In the genomic region with DNA sequence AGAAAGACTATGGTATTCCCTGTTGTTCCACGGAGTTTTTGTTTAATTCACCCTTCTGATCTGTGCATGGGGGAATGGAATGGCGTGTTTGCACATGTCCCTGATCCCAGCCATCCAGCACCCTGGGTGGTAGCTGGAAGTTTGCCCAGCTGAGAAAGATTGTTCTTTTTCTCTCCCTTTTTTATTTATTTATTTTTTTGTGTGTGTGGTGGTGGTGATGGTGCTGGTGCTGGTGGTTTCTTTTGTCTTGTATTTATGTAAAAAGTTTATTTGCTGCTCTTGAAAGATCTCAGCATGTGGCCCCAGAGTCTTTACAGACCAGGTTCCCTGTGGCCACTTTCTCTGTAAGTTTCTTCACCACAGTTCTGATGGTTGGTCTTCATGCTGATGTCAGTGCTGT, we compare ENCODE assay signal across 14 cellular contexts.
A peak's percentile ranks its signal among the peaks of the same experiment; 100 is the strongest.
DNase-seq lines count a peak whose midpoint lies in the region; ATAC-seq and TF ChIP-seq lines count a peak whose summit lies in the region.
"Had no signal": no experiment of that assay in that cellular context is flagged by ENCODE, and none has a peak within 500 bp of the region (broad histone marks: within the 10 kb centered on the region; RNA-seq: fewer than 3 reads in every experiment).

No MANE protein-coding gene starts in this region.

- no peaks in the 10 kb centered on the region for H3K9me3 Mint-ChIP-seq in activated T-helper 17 cell treated with anti-CD3 and anti-CD28 coated beads, Interleukin-2, amount 50 U/mL, for 72 hours
- H3K9me3 Mint-ChIP-seq in naive B cell = no peaks in the 10 kb centered on the region
- H3K9me3 Mint-ChIP-seq: activated naive CD8-positive, alpha-beta T cell treated with anti-CD3 and anti-CD28 coated beads, Interleukin-2, amount 10 ng/mL, durations not matched to agents 7 days and 5 days had no signal

- no peaks in the 10 kb centered on the region for H3K27me3 ChIP-seq in prostate gland (replicated peaks; ENCODE audit: insufficient read depth)

- H3K27ac ChIP-seq in prostate gland = no peak overlapping the region
- H3K27ac ChIP-seq: 22Rv1, lower lobe of right lung had no signal

- H3K4me1 Mint-ChIP-seq in activated T-helper 17 cell treated with anti-CD3 and anti-CD28 coated beads, Interleukin-2, amount 50 U/mL, for 72 hours = peaks cover 39% of the 10 kb centered on the region
- H3K4me1 Mint-ChIP-seq in naive B cell = peaks cover 63 to 86% (median 66%) of the 10 kb centered on the region in 3 donors

- 45% methylated on average over 2 of the region's 2 CpGs for WGBS in prostate gland

- peak overlapping the region; percentile 72 for H3K27ac Mint-ChIP-seq in activated T-helper 17 cell treated with anti-CD3 and anti-CD28 coated beads, Interleukin-2, amount 50 U/mL, for 72 hours
- peak overlapping the region; percentile 46 to 91 (median 74) for H3K27ac Mint-ChIP-seq in naive B cell
- H3K27ac Mint-ChIP-seq: activated naive CD8-positive, alpha-beta T cell treated with anti-CD3 and anti-CD28 coated beads, Interleukin-2, amount 10 ng/mL, durations not matched to agents 7 days and 5 days had no signal

- intact Hi-C loops in prostate gland (cut with DNase I) = no loop called here

- no peak overlapping the region for H3K4me3 ChIP-seq in prostate gland
- H3K4me3 ChIP-seq: lower lobe of right lung had no signal

- no peak for ATAC-seq in activated T-helper 17 cell treated with anti-CD3 and anti-CD28 coated beads, Interleukin-2, amount 50 U/mL, for 72 hours (replicated peaks)
- ATAC-seq in naive B cell (ENCODE audit: low read depth in 2 of 2) = no peak
- no peak for ATAC-seq in GM19463 (IDR thresholded peaks at IDR 0.05; ENCODE audit: unreplicated experiment)
- ATAC-seq: lower lobe of right lung had no signal

- H3K4me3 Mint-ChIP-seq in activated T-helper 17 cell treated with anti-CD3 and anti-CD28 coated beads, Interleukin-2, amount 50 U/mL, for 72 hours = peak overlapping the region; percentile 9
- peak overlapping the region in 7 of 8 donors; percentile 16 to 87 (median 38) for H3K4me3 Mint-ChIP-seq in naive B cell
- H3K4me3 Mint-ChIP-seq: activated naive CD8-positive, alpha-beta T cell treated with anti-CD3 and anti-CD28 coated beads, Interleukin-2, amount 10 ng/mL, durations not matched to agents 7 days and 5 days had no signal

- no peaks in the 10 kb centered on the region for H3K36me3 Mint-ChIP-seq in activated T-helper 17 cell treated with anti-CD3 and anti-CD28 coated beads, Interleukin-2, amount 50 U/mL, for 72 hours (ENCODE audit: low read depth)
- no peaks in the 10 kb centered on the region for H3K36me3 Mint-ChIP-seq in naive B cell

- no peak for TF ChIP-seq POLR2A in prostate gland (IDR thresholded peaks at IDR 0.05)

- no peaks in the 10 kb centered on the region for H3K4me1 ChIP-seq in prostate gland (replicated peaks)

- TF ChIP-seq CTCF in prostate gland (IDR thresholded peaks at IDR 0.05) = no peak

- H3K27me3 Mint-ChIP-seq in activated T-helper 17 cell treated with anti-CD3 and anti-CD28 coated beads, Interleukin-2, amount 50 U/mL, for 72 hours = no peaks in the 10 kb centered on the region
- no peaks in the 10 kb centered on the region for H3K27me3 Mint-ChIP-seq in naive B cell
- H3K27me3 Mint-ChIP-seq: activated naive CD8-positive, alpha-beta T cell treated with anti-CD3 and anti-CD28 coated beads, Interleukin-2, amount 10 ng/mL, durations not matched to agents 7 days and 5 days had no signal

- no peaks in the 10 kb centered on the region for H3K36me3 ChIP-seq in prostate gland
- H3K36me3 ChIP-seq: lower lobe of right lung had no signal

- peak; percentile 9 for DNase-seq in NCI-H1092 treated with DMSO at 0.1 percent for 48 hours (lab: John Stamatoyannopoulos, UW)
- no peak for DNase-seq in NCI-H1092 (lab: John Stamatoyannopoulos, UW)
- peak; percentile 29 for DNase-seq in NCI-H128 (lab: John Stamatoyannopoulos, UW; ENCODE audit: unreplicated experiment)
- no peak for DNase-seq in naive B cell
- DNase-seq in prostate gland (ENCODE audit: low spot score) = no peak
- no peak for DNase-seq in AG08395 (ENCODE audit: low spot score)
- DNase-seq: activated CD4-positive, alpha-beta T cell treated with anti-CD3 and anti-CD28 coated beads for 4 hours; activated naive CD8-positive, alpha-beta T cell treated with anti-CD3 and anti-CD28 coated beads, Interleukin-2, amount 10 ng/mL, durations not matched to agents 7 days and 5 days; lower lobe of right lung; NCI-H226; stimulated activated CD4-positive, alpha-beta T cell treated with anti-CD3 and anti-CD28 coated beads, Interleukin-2, amount 100 ng/mL, for 48 hours had no signal

- H3K9me3 ChIP-seq in prostate gland = no peaks in the 10 kb centered on the region
- H3K9me3 ChIP-seq: lower lobe of right lung had no signal

Comparison
In these comparisons a context has a peak if more than half of its experiments do, and no peak if none do; other contexts are left out.
1. DNase-seq: peak in NCI-H1092 treated with DMSO at 0.1 percent for 48 hours (single experiment) and NCI-H128 (single experiment); none in NCI-H1092 (single experiment), naive B cell (single experiment), prostate gland (single experiment) and AG08395 (single experiment).